ENCODE assay signal across 9 cellular contexts in genomic region chr7:139748936-139749335, GRCh38.
"Had no signal": no experiment of that assay in that cellular context is flagged by ENCODE, and none has a peak within 500 bp of the region (broad histone marks: within the 10 kb centered on the region; RNA-seq: fewer than 3 reads in every experiment).

No MANE protein-coding gene starts in this region.

- H3K27ac ChIP-seq: ovary, SJCRH30 had no signal

- H3K27me3 ChIP-seq: ovary, SJCRH30 had no signal

- H3K4me1 ChIP-seq: SJCRH30 had no signal

- H3K9me3 ChIP-seq: ovary had no signal

- H3K4me3 ChIP-seq: ovary, SJCRH30 had no signal

- DNase-seq: activated B cell treated with CpG ODN at 0.5 μM for 24 hours; activated CD4-positive, alpha-beta T cell treated with anti-CD3 and anti-CD28 coated beads for 48 hours; activated naive CD4-positive, alpha-beta T cell treated with anti-CD3 and anti-CD28 coated beads for 36 hours; hippocampal formation; SJCRH30; stimulated activated CD4-positive, alpha-beta T cell treated with anti-CD3 and anti-CD28 coated beads, Interleukin-2, amount 100 ng/mL, for 48 hours; stimulated activated naive CD4-positive, alpha-beta T cell had no signal

- ATAC-seq: activated T-helper 17 cell treated with anti-CD3 and anti-CD28 coated beads, Interleukin-2, amount 50 U/mL, for 72 hours had no signal

- H3K36me3 ChIP-seq: ovary had no signal
